ENCODE assay signal across 1 cellular context in the genomic region with DNA sequence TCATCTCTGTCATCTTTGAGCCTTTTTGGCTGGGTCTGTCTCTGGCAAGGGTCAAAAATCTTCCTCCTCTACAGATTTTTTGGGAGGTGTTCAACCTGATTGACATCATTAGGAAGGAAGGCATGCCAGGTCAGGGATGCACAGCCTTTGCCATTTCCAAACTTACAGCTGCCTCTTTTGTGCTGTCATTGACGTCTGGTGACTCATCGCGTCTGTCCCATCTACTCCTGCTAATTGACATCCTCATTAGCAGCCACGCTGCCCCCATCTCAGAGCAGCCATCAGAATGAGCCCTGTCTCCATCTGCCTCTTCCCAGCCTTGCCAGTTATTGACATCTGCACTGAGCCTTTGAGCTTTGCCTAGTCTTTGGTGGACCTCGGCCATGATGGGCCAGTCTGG.
TF ChIP-seq lines count a peak whose summit lies in the region.

No MANE protein-coding gene starts in this region.

TF ChIP-seq in HepG2, 621 proteins besides CTCF, POLR2A, EP300 and RAD21:
- TF ChIP-seq TCF7 (IDR thresholded peaks at IDR 0.05; ENCODE audit: low read depth): no peak
- peak; percentile 49; the same call in 1 of the 2 replicates for TF ChIP-seq CREB1 (IDR thresholded peaks at IDR 0.05)
- TF ChIP-seq CREB1 (CRISPR knock-in tag; IDR thresholded peaks at IDR 0.05): no peak
- peak; percentile 56 for TF ChIP-seq ATF7 (IDR thresholded peaks at IDR 0.05)
- no peak for TF ChIP-seq ATF7 (CRISPR knock-in tag; IDR thresholded peaks at IDR 0.05)
